In the genomic region with DNA sequence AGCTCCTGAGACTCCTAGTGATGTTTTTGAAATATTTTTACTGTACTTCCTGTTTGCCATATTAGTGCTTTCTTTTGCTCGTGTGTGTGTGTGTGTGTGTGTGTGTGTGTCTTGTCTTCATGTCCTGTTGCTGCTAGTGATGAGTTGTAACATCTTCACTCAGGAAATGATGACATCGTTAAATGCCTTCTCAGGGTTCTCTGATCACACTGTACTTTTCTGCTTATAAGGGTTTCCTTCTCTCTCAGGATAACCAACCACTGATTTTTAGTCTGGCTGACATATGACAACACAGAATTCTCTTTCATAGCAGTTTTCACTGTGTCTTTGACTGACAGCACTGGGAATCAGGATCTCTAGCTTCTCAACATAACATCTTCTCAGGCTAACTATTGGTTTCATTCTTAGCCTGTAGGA, we compare ENCODE assay signal across 9 cellular contexts. TPM values are rescaled to one million over a fixed set of nuclear protein-coding genes. Genes with fewer than 3 reads are reported as not detected.
DNase-seq lines count a peak whose midpoint lies in the region; ATAC-seq, FAIRE-seq and TF ChIP-seq lines count a peak whose summit lies in the region.
"Had no signal": no experiment of that assay in that cellular context is flagged by ENCODE, and none has a peak within 500 bp of the region (broad histone marks: within the 10 kb centered on the region; RNA-seq: fewer than 3 reads in every experiment).

No MANE protein-coding gene starts in this region.

- H3K27ac Mint-ChIP-seq in central memory CD8-positive, alpha-beta T cell (ENCODE audit: low read depth): peak overlapping the region; percentile 13
- H3K27ac Mint-ChIP-seq in MCF 10A (ENCODE audit: low read depth, unreplicated experiment): no peak overlapping the region

- no peak for TF ChIP-seq CTCF in MCF 10A (IDR thresholded peaks at IDR 0.05; ENCODE audit: unreplicated experiment)

- ATAC-seq in GM21526 (IDR thresholded peaks at IDR 0.05; ENCODE audit: low FRiP score, unreplicated experiment) (peak; percentile 70), HG02840 (IDR thresholded peaks at IDR 0.05; ENCODE audit: low FRiP score, unreplicated experiment) (no peak)
- ATAC-seq in central memory CD8-positive, alpha-beta T cell (replicated peaks; ENCODE audit: extremely low read depth, poor library complexity, severe bottlenecking): peak; percentile 94

- FAIRE-seq in GM18507 (lab: Jason Lieb, UNC): peak; percentile 50

- peaks cover 36% of the 10 kb centered on the region for H3K27me3 Mint-ChIP-seq in central memory CD8-positive, alpha-beta T cell
- H3K27me3 Mint-ChIP-seq in MCF 10A (ENCODE audit: insufficient read depth, unreplicated experiment): no peaks in the 10 kb centered on the region

- H3K4me1 Mint-ChIP-seq in central memory CD8-positive, alpha-beta T cell: peaks cover 9% of the 10 kb centered on the region
- no peaks in the 10 kb centered on the region for H3K4me1 Mint-ChIP-seq in MCF 10A (ENCODE audit: insufficient read depth, unreplicated experiment)

- CTCF ChIA-PET in MCF 10A (lab: Yijun Ruan, JAX): interaction anchor here (0.6 kb wide), 1 partner anchor 157 kb away, joined by 3 read pairs; no protein-coding TSS in a partner anchor

- no peaks in the 10 kb centered on the region for H3K9me3 Mint-ChIP-seq in central memory CD8-positive, alpha-beta T cell
- no peaks in the 10 kb centered on the region for H3K9me3 Mint-ChIP-seq in MCF 10A (ENCODE audit: unreplicated experiment)

- DNase-seq in GM18507 (ENCODE audit: extremely low spot score, insufficient read length, low read depth) (no peak), HT1080 (ENCODE audit: low read depth) (peak; percentile 7), nucleus accumbens (lab: John Stamatoyannopoulos, UW) (no peak), MCF 10A (ENCODE audit: unreplicated experiment) (no peak)
- peak in 1 of 2 donors; percentile 30 for DNase-seq in central memory CD8-positive, alpha-beta T cell (ENCODE audit: low spot score in 2 of 2)
- DNase-seq: stimulated activated CD4-positive, alpha-beta T cell treated with anti-CD3 and anti-CD28 coated beads, Interleukin-4, amount 100 ng/mL, for 24 hours had no signal

- peaks cover 5% of the 10 kb centered on the region for H3K36me3 Mint-ChIP-seq in central memory CD8-positive, alpha-beta T cell (ENCODE audit: insufficient read depth)
- H3K36me3 Mint-ChIP-seq in MCF 10A (ENCODE audit: insufficient read depth, unreplicated experiment): no peaks in the 10 kb centered on the region

- POLR2A ChIA-PET in MCF 10A (lab: Yijun Ruan, JAX): no interaction called here

- intact Hi-C loops in MCF 10A (cut with micrococcal nuclease): no loop called here

- BruUV-seq in MCF 10A (replicated peaks; lab: Mats Ljungman, UMichigan): no TSS peak

- H3K4me3 Mint-ChIP-seq in central memory CD8-positive, alpha-beta T cell: no peak overlapping the region
- H3K4me3 Mint-ChIP-seq in MCF 10A (ENCODE audit: unreplicated experiment): no peak overlapping the region

RNA-seq across cellular contexts. Expression of gene SV2C, which starts 16.1 kb away (rescaled TPM):
- total RNA-seq in HT1080 (2014; rRNA removed; shearing (Covaris generic)): not detected in 2 replicates
- not detected in 2 replicates for polyA plus RNA-seq in HT1080 (2015; cell fraction: cytosol; rRNA removed)
- polyA plus RNA-seq in HT1080 (2015; cell fraction: nucleus; rRNA removed): not detected in 2 replicates
- not detected in 2 replicates for total RNA-seq in MCF 10A (2022)
- total RNA-seq: LHCN-M2 had no signal
